8 cellular contexts compared by ENCODE assay signal in genomic region chr7:98107313-98107691, GRCh38. TPM values are rescaled to one million over a fixed set of nuclear protein-coding genes. Genes with fewer than 3 reads are reported as not detected.
A peak's percentile ranks its signal among the peaks of the same experiment; 100 is the strongest.
DNase-seq lines count a peak whose midpoint lies in the region; ATAC-seq and TF ChIP-seq lines count a peak whose summit lies in the region.

No MANE protein-coding gene starts in this region.

- H3K27ac ChIP-seq in Panc1 (ENCODE audit: low read length) (peak overlapping the region; percentile 77), colonic mucosa (peak overlapping the region; percentile 88), urinary bladder (ENCODE audit: low read depth) (no peak overlapping the region)

- intact Hi-C loops in Panc1 (cut with micrococcal nuclease; ENCODE audit: unreplicated experiment) (loop anchor here (10.0 kb wide), 1 partner anchor 83 kb away; no protein-coding TSS in a partner anchor), colonic mucosa (cut with DNase I) (loop anchor here (5.0 kb wide), 1 partner anchor 60 kb away; no protein-coding TSS in a partner anchor)

- H3K36me3 ChIP-seq in Panc1 (ENCODE audit: control insufficient read depth, insufficient read depth, low read length) (no peaks in the 10 kb centered on the region; the same call in 1 of the 2 replicates), colonic mucosa (no peaks in the 10 kb centered on the region), urinary bladder (ENCODE audit: insufficient read depth) (no peaks in the 10 kb centered on the region)

- H3K4me1 ChIP-seq in Panc1 (ENCODE audit: control insufficient read depth, insufficient read depth, low read length) (peaks cover 26% of the 10 kb centered on the region), colonic mucosa (peaks cover 15% of the 10 kb centered on the region), urinary bladder (ENCODE audit: insufficient read depth) (no peaks in the 10 kb centered on the region)

- H3K9me3 ChIP-seq in Panc1 (ENCODE audit: control insufficient read depth, insufficient read depth, low read depth, low read length), result no peaks in the 10 kb centered on the region
- no peaks in the 10 kb centered on the region for H3K9me3 ChIP-seq in colonic mucosa

- H3K27me3 ChIP-seq in Panc1 (ENCODE audit: control insufficient read depth, insufficient read depth, low read length), result no peaks in the 10 kb centered on the region
- H3K27me3 ChIP-seq in colonic mucosa, result no peaks in the 10 kb centered on the region

- H3K27ac Mint-ChIP-seq in memory B cell, result peak overlapping the region; percentile 5

- CTCF ChIA-PET in Panc1 (lab: Charles Lee), result no interaction called here

- peaks cover 9% of the 10 kb centered on the region for H3K4me1 Mint-ChIP-seq in memory B cell

- peak overlapping the region; percentile 72 to 97 for H3K9ac ChIP-seq in colonic mucosa (ENCODE audit: low read depth in 2 of 2, low read length in 2 of 2)

- in situ Hi-C loops in Panc1 (cut with HindIII; ENCODE audit: low pct_unique_long_range_greater_than_20kb, low sequenced_read_pairs), result no loop called here

- H3K9me3 Mint-ChIP-seq in memory B cell, result no peaks in the 10 kb centered on the region

- peak overlapping the region; percentile 76 for H3K4me3 ChIP-seq in AG10803 (ENCODE audit: low read length)
- peak overlapping the region; percentile 85 to 90 for H3K4me3 ChIP-seq in Panc1 (ENCODE audit: low read depth in 2 of 2, low read length in 2 of 2)
- H3K4me3 ChIP-seq in colonic mucosa, result peak overlapping the region; percentile 98
- peak overlapping the region; percentile 93 for H3K4me3 ChIP-seq in urinary bladder (ENCODE audit: low read depth, low read length)

- POLR2A ChIA-PET in Panc1 (lab: Charles Lee), result no interaction called here

- H3K27me3 Mint-ChIP-seq in memory B cell, result peaks cover 7% of the 10 kb centered on the region

- no TSS peak for BruUV-seq in Panc1 (replicated peaks; lab: Mats Ljungman, UMichigan)

- peaks cover under 1% of the 10 kb centered on the region for H3K36me3 Mint-ChIP-seq in memory B cell

- peak overlapping the region; percentile 96 for H3K4me3 Mint-ChIP-seq in memory B cell

- TF ChIP-seq CTCF in AG10803 (conservative IDR thresholded peaks at IDR 0.05; ENCODE audit: low read length) (no peak), Panc1 (IDR thresholded peaks at IDR 0.05) (no peak), colonic mucosa (IDR thresholded peaks at IDR 0.05) (no peak)

- ATAC-seq in GM19438 (IDR thresholded peaks at IDR 0.05; ENCODE audit: low read depth, unreplicated experiment) (peak; percentile 5), Panc1 (peak; percentile 35; the same call in 1 of the 2 replicates), memory B cell (ENCODE audit: low read depth) (no peak)

- under 1% methylated on average over 29 of the region's 29 CpGs for WGBS in urinary bladder

- DNase-seq in AG10803 (ENCODE audit: low read depth) (peak; percentile 5), Panc1 (ENCODE audit: low read depth, low spot score) (no peak), colonic mucosa (no peak), memory B cell (ENCODE audit: low spot score in 2 of 2) (no peak), MV-4-11 (lab: John Stamatoyannopoulos, UW) (no peak), NCI-H2081 treated with DMSO at 0.1 percent for 48 hours (lab: John Stamatoyannopoulos, UW) (no peak)

RNA-seq across cellular contexts. Expression of gene LMTK2, which starts 0.6 kb away (rescaled TPM):
- 25.4 TPM for total RNA-seq in Panc1 (2021; ENCODE audit: unreplicated experiment)
- polyA plus RNA-seq in Panc1 (2012; ENCODE audit: insufficient read length), result 11.2 TPM
- total RNA-seq in colonic mucosa, result 10 to 100 TPM; 37.2 to 61.2 TPM
- total RNA-seq in urinary bladder, result 12.4 TPM
- polyA plus RNA-seq in urinary bladder, result 6.8 TPM
